8 cellular contexts compared by ENCODE assay signal in genomic region chr4:40046311-40046980, GRCh38. TPM values are rescaled to one million over a fixed set of nuclear protein-coding genes. Genes with fewer than 3 reads are reported as not detected.
A peak's percentile ranks its signal among the peaks of the same experiment; 100 is the strongest.
DNase-seq lines count a peak whose midpoint lies in the region; ATAC-seq and TF ChIP-seq lines count a peak whose summit lies in the region.

No MANE protein-coding gene starts in this region.

- H3K27me3 Mint-ChIP-seq in activated T-cell treated with anti-CD3 and anti-CD28 coated beads, Interleukin-2, amount 50 U/mL, for 4 hours (ENCODE audit: low read depth) = no peaks in the 10 kb centered on the region

- no peak for DNase-seq in activated CD4-positive, CD25-positive, alpha-beta regulatory T cell (lab: John Stamatoyannopoulos, UW)
- DNase-seq in activated T-cell treated with anti-CD3 and anti-CD28 coated beads, Interleukin-2, amount 50 U/mL, for 4 hours = no peak
- DNase-seq in iPS-NIHi7 (ENCODE audit: extremely low spot score) (peak; percentile 15), cortex of kidney (lab: John Stamatoyannopoulos, UW) (no peak), RWPE1 (ENCODE audit: low spot score) (no peak), tibial artery (no peak)
- no peak for DNase-seq in stimulated activated effector memory CD8-positive, alpha-beta T cell treated with anti-CD3 and anti-CD28 coated beads, Interleukin-12 subunit alpha, Interleukin-12 subunit beta, amount 100 ng/mL, for 72 hours (ENCODE audit: low spot score in 2 of 2)

- H3K36me3 Mint-ChIP-seq in activated T-cell treated with anti-CD3 and anti-CD28 coated beads, Interleukin-2, amount 50 U/mL, for 4 hours (ENCODE audit: insufficient read depth) = no peaks in the 10 kb centered on the region
- no peaks in the 10 kb centered on the region for H3K36me3 Mint-ChIP-seq in stimulated activated effector memory CD8-positive, alpha-beta T cell treated with anti-CD3 and anti-CD28 coated beads, Interleukin-12 subunit alpha, Interleukin-12 subunit beta, amount 100 ng/mL, for 72 hours

- CTCF ChIA-PET in RWPE1 (lab: Yijun Ruan, JAX) = interaction anchor here (1.0 kb wide), 2 partner anchors 10 to 275 kb away, joined by 3 to 4 read pairs; partner anchors contain the start of gene N4BP2

- POLR2A ChIA-PET in RWPE1 (lab: Yijun Ruan, JAX; ENCODE audit: low non-redundant PET) = interaction anchor here (1.4 kb wide), 1 partner anchor 10 kb away, joined by 5 read pairs; the partner anchor contains the start of gene N4BP2

- intact Hi-C loops in tibial artery (cut with DNase I; ENCODE audit: low total_unique reads) = no loop called here

- peak overlapping the region; percentile 52 for H3K27ac Mint-ChIP-seq in stimulated activated effector memory CD8-positive, alpha-beta T cell treated with anti-CD3 and anti-CD28 coated beads, Interleukin-12 subunit alpha, Interleukin-12 subunit beta, amount 100 ng/mL, for 72 hours

- H3K4me3 ChIP-seq in tibial artery = no peak overlapping the region

- no peaks in the 10 kb centered on the region for H3K27me3 ChIP-seq in tibial artery

- no peak overlapping the region for H3K27ac ChIP-seq in RWPE1
- H3K27ac ChIP-seq in tibial artery = peak overlapping the region in 1 of 2 donors; percentile 48

- H3K9me3 Mint-ChIP-seq in activated T-cell treated with anti-CD3 and anti-CD28 coated beads, Interleukin-2, amount 50 U/mL, for 4 hours = no peaks in the 10 kb centered on the region
- no peaks in the 10 kb centered on the region for H3K9me3 Mint-ChIP-seq in stimulated activated effector memory CD8-positive, alpha-beta T cell treated with anti-CD3 and anti-CD28 coated beads, Interleukin-12 subunit alpha, Interleukin-12 subunit beta, amount 100 ng/mL, for 72 hours

- H3K4me3 Mint-ChIP-seq in activated T-cell treated with anti-CD3 and anti-CD28 coated beads, Interleukin-2, amount 50 U/mL, for 4 hours = peak overlapping the region; percentile 1
- H3K4me3 Mint-ChIP-seq in stimulated activated effector memory CD8-positive, alpha-beta T cell treated with anti-CD3 and anti-CD28 coated beads, Interleukin-12 subunit alpha, Interleukin-12 subunit beta, amount 100 ng/mL, for 72 hours = no peak overlapping the region

- H3K4me1 ChIP-seq in tibial artery = peaks cover 0 to 20% (median 2%) of the 10 kb centered on the region in 4 donors

- no peaks in the 10 kb centered on the region for H3K36me3 ChIP-seq in tibial artery

- ATAC-seq in activated CD4-positive, CD25-positive, alpha-beta regulatory T cell treated with anti-CD3 and anti-CD28 coated beads, Interleukin-2, amount 50 U/mL, for 24 hours = peak; percentile 67 to 73
- ATAC-seq in activated T-cell treated with anti-CD3 and anti-CD28 coated beads, Interleukin-2, amount 50 U/mL, for 4 hours = peak; percentile 70 to 82
- ATAC-seq in stimulated activated effector memory CD8-positive, alpha-beta T cell treated with anti-CD3 and anti-CD28 coated beads, Interleukin-12 subunit alpha, Interleukin-12 subunit beta, amount 100 ng/mL, for 72 hours = peak; percentile 94

- H3K4me1 Mint-ChIP-seq in activated T-cell treated with anti-CD3 and anti-CD28 coated beads, Interleukin-2, amount 50 U/mL, for 4 hours (ENCODE audit: low read depth) = peaks cover 7% of the 10 kb centered on the region
- peaks cover 6% of the 10 kb centered on the region for H3K4me1 Mint-ChIP-seq in stimulated activated effector memory CD8-positive, alpha-beta T cell treated with anti-CD3 and anti-CD28 coated beads, Interleukin-12 subunit alpha, Interleukin-12 subunit beta, amount 100 ng/mL, for 72 hours

- no peaks in the 10 kb centered on the region for H3K9me3 ChIP-seq in tibial artery

- no peak for TF ChIP-seq CTCF in RWPE1 (conservative IDR thresholded peaks at IDR 0.05; ENCODE audit: low read depth)
- no peak for TF ChIP-seq CTCF in tibial artery (IDR thresholded peaks at IDR 0.05)

RNA-seq across cellular contexts. Expression of gene N4BP2, which starts 10.2 kb away (rescaled TPM):
- total RNA-seq in activated T-cell treated with anti-CD3 and anti-CD28 coated beads, Interleukin-2, amount 50 U/mL, for 4 hours = 10 to 100 TPM; 10.3 to 15.9 (median 11.9) TPM
